In genomic region chr17:51767287-51767686, GRCh38 we compare ENCODE assay signal across 3 cellular contexts.
"Had no signal": no experiment of that assay in that cellular context is flagged by ENCODE, and none has a peak within 500 bp of the region (broad histone marks: within the 10 kb centered on the region; RNA-seq: fewer than 3 reads in every experiment).

No MANE protein-coding gene starts in this region.

- DNase-seq: GDM1, GF-D8 had no signal

- H3K4me3 ChIP-seq: GM12878 had no signal
